In the genomic region with DNA sequence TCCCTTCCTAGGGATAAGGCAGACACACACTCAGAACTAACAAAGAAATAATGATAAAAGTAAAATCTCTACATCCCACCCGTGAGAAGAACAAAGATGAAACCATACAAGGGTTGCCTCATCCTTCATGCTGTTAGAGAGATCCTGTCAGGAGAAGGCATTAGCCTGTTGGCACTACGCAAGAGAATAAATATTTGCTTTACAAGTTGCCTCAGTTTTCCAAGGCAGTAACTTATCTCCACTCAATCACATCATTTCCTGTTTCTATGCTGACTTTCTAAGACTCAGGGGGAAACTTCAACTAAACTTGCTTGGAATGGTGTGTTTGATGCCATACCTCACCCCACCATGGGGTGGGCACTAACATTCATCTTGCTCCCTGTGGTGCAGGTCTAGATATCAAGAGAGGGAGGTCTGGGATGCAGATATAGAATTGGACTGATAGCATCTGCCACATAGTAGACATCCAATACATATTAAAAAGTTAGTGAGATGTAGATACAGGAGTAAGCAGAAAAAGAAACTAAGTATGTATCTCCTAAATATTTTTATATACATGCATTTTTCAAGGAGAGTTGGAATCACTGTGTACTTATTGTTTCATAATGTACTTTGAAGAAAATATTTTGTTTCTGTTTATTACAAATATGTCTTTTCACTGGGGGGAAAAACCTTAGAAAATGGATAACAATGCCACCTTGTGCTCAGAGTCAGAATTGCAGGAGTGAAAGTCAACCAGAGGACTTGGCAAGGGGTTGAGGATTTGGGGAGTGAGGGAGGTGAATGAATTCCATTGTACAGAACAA, we compare ENCODE assay signal across 8 cellular contexts. TPM values are rescaled to one million over a fixed set of nuclear protein-coding genes. Genes with fewer than 3 reads are reported as not detected.
DNase-seq lines count a peak whose midpoint lies in the region; ATAC-seq and TF ChIP-seq lines count a peak whose summit lies in the region.

No MANE protein-coding gene starts in this region.

- peak; percentile 8 for DNase-seq in activated naive CD8-positive, alpha-beta T cell treated with anti-CD3 and anti-CD28 coated beads, Interleukin-2, amount 50 U/mL, for 24 hours
- DNase-seq in activated naive CD8-positive, alpha-beta T cell treated with anti-CD3 and anti-CD28 coated beads for 36 hours = no peak
- peak; percentile 62 for DNase-seq in HEK293T (ENCODE audit: extremely low spot score)
- DNase-seq in NOMO-1 treated with dmso at 0.1 percent for 144 hours (lab: John Stamatoyannopoulos, UW; ENCODE audit: unreplicated experiment) = peak; percentile 39
- peak in 2 of 3 experiments; percentile 0 to 6 for DNase-seq in effector memory CD8-positive, alpha-beta T cell
- DNase-seq in neural crest cell (ENCODE audit: low read depth, low spot score) = peak; percentile 29
- no peak for DNase-seq in NCI-H146 treated with DMSO at 0.1 percent for 48 hours (lab: John Stamatoyannopoulos, UW; ENCODE audit: unreplicated experiment)
- DNase-seq in NCI-H187 treated with DMSO at 0.1 percent for 48 hours (lab: John Stamatoyannopoulos, UW) = no peak

- no peaks in the 10 kb centered on the region for H3K9me3 Mint-ChIP-seq in activated naive CD8-positive, alpha-beta T cell treated with anti-CD3 and anti-CD28 coated beads, Interleukin-2, amount 50 U/mL, for 24 hours
- no peaks in the 10 kb centered on the region for H3K9me3 Mint-ChIP-seq in activated naive CD8-positive, alpha-beta T cell treated with anti-CD3 and anti-CD28 coated beads for 36 hours
- no peaks in the 10 kb centered on the region for H3K9me3 Mint-ChIP-seq in effector memory CD8-positive, alpha-beta T cell
- no peaks in the 10 kb centered on the region for H3K9me3 Mint-ChIP-seq in neural crest cell

- no peaks in the 10 kb centered on the region for H3K36me3 Mint-ChIP-seq in activated naive CD8-positive, alpha-beta T cell treated with anti-CD3 and anti-CD28 coated beads, Interleukin-2, amount 50 U/mL, for 24 hours (ENCODE audit: low read depth)
- no peaks in the 10 kb centered on the region for H3K36me3 Mint-ChIP-seq in activated naive CD8-positive, alpha-beta T cell treated with anti-CD3 and anti-CD28 coated beads for 36 hours
- H3K36me3 Mint-ChIP-seq in effector memory CD8-positive, alpha-beta T cell (ENCODE audit: insufficient read depth) = no peaks in the 10 kb centered on the region
- no peaks in the 10 kb centered on the region for H3K36me3 Mint-ChIP-seq in neural crest cell (ENCODE audit: low read depth)

- H3K27me3 Mint-ChIP-seq in activated naive CD8-positive, alpha-beta T cell treated with anti-CD3 and anti-CD28 coated beads, Interleukin-2, amount 50 U/mL, for 24 hours = no peaks in the 10 kb centered on the region
- peaks cover 4% of the 10 kb centered on the region for H3K27me3 Mint-ChIP-seq in activated naive CD8-positive, alpha-beta T cell treated with anti-CD3 and anti-CD28 coated beads for 36 hours
- H3K27me3 Mint-ChIP-seq in effector memory CD8-positive, alpha-beta T cell = no peaks in the 10 kb centered on the region
- no peaks in the 10 kb centered on the region for H3K27me3 Mint-ChIP-seq in neural crest cell (ENCODE audit: low read depth)

- no peak for ATAC-seq in activated naive CD8-positive, alpha-beta T cell treated with anti-CD3 and anti-CD28 coated beads, Interleukin-2, amount 50 U/mL, for 24 hours
- ATAC-seq in effector memory CD8-positive, alpha-beta T cell (replicated peaks) = no peak

- peak; percentile 70 for TF ChIP-seq CTCF in neural crest cell (conservative IDR thresholded peaks at IDR 0.05)

- no peak overlapping the region for H3K27ac Mint-ChIP-seq in activated naive CD8-positive, alpha-beta T cell treated with anti-CD3 and anti-CD28 coated beads, Interleukin-2, amount 50 U/mL, for 24 hours
- no peak overlapping the region for H3K27ac Mint-ChIP-seq in activated naive CD8-positive, alpha-beta T cell treated with anti-CD3 and anti-CD28 coated beads for 36 hours
- no peak overlapping the region for H3K27ac Mint-ChIP-seq in effector memory CD8-positive, alpha-beta T cell
- H3K27ac Mint-ChIP-seq in neural crest cell (ENCODE audit: unreplicated experiment) = no peak overlapping the region

- no peak overlapping the region for H3K4me3 Mint-ChIP-seq in activated naive CD8-positive, alpha-beta T cell treated with anti-CD3 and anti-CD28 coated beads, Interleukin-2, amount 50 U/mL, for 24 hours
- H3K4me3 Mint-ChIP-seq in activated naive CD8-positive, alpha-beta T cell treated with anti-CD3 and anti-CD28 coated beads for 36 hours = no peak overlapping the region
- H3K4me3 Mint-ChIP-seq in effector memory CD8-positive, alpha-beta T cell = no peak overlapping the region
- no peak overlapping the region for H3K4me3 Mint-ChIP-seq in neural crest cell

- CTCF ChIA-PET in HEK293T (lab: Yijun Ruan, JAX) = interaction anchor here (1.0 to 1.6 kb wide), 2 partner anchors 35 to 206 kb away, joined by 4 to 9 read pairs; no protein-coding TSS in a partner anchor

- H3K4me1 Mint-ChIP-seq in activated naive CD8-positive, alpha-beta T cell treated with anti-CD3 and anti-CD28 coated beads, Interleukin-2, amount 50 U/mL, for 24 hours = no peaks in the 10 kb centered on the region
- H3K4me1 Mint-ChIP-seq in activated naive CD8-positive, alpha-beta T cell treated with anti-CD3 and anti-CD28 coated beads for 36 hours = no peaks in the 10 kb centered on the region
- no peaks in the 10 kb centered on the region for H3K4me1 Mint-ChIP-seq in effector memory CD8-positive, alpha-beta T cell (ENCODE audit: low read depth in 2 of 2)
- no peaks in the 10 kb centered on the region for H3K4me1 Mint-ChIP-seq in neural crest cell

- POLR2A ChIA-PET in HEK293T (lab: Yijun Ruan, JAX) = no interaction called here

TF ChIP-seq in HEK293T, 16 proteins besides CTCF, POLR2A, EP300 and RAD21:
- TF ChIP-seq FOXK2 (IDR thresholded peaks at IDR 0.05) (no peak), HDGF (IDR thresholded peaks at IDR 0.05; ENCODE audit: borderline replicate concordance) (no peak), SP1 (IDR thresholded peaks at IDR 0.05) (no peak), ARNT (IDR thresholded peaks at IDR 0.05) (no peak), LEF1 (IDR thresholded peaks at IDR 0.05; ENCODE audit: borderline replicate concordance) (no peak), BHLHE40 (IDR thresholded peaks at IDR 0.05; ENCODE audit: borderline replicate concordance) (no peak), ELF4 (IDR thresholded peaks at IDR 0.05) (no peak), SUZ12 (IDR thresholded peaks at IDR 0.05) (no peak)

RNA-seq across cellular contexts. Expression of a gene that starts 57.2 kb away (rescaled TPM):
- total RNA-seq in activated naive CD8-positive, alpha-beta T cell treated with anti-CD3 and anti-CD28 coated beads for 36 hours = 10 to 100 TPM; 21.6 to 24.6 TPM
- total RNA-seq in neural crest cell = 52.3 and 63.0 TPM in 2 replicates

Comparison
In these comparisons a context has a peak if more than half of its experiments do, and no peak if none do; other contexts are left out.
1. DNase-seq: peak in activated naive CD8-positive, alpha-beta T cell treated with anti-CD3 and anti-CD28 coated beads, Interleukin-2, amount 50 U/mL, for 24 hours (single experiment), HEK293T (single experiment), NOMO-1 treated with dmso at 0.1 percent for 144 hours (single experiment), effector memory CD8-positive, alpha-beta T cell (2 of 3) and neural crest cell (single experiment); none in activated naive CD8-positive, alpha-beta T cell treated with anti-CD3 and anti-CD28 coated beads for 36 hours (single experiment), NCI-H146 treated with DMSO at 0.1 percent for 48 hours (single experiment) and NCI-H187 treated with DMSO at 0.1 percent for 48 hours (single experiment).